ENCODE assay signal across 12 cellular contexts in the genomic region with DNA sequence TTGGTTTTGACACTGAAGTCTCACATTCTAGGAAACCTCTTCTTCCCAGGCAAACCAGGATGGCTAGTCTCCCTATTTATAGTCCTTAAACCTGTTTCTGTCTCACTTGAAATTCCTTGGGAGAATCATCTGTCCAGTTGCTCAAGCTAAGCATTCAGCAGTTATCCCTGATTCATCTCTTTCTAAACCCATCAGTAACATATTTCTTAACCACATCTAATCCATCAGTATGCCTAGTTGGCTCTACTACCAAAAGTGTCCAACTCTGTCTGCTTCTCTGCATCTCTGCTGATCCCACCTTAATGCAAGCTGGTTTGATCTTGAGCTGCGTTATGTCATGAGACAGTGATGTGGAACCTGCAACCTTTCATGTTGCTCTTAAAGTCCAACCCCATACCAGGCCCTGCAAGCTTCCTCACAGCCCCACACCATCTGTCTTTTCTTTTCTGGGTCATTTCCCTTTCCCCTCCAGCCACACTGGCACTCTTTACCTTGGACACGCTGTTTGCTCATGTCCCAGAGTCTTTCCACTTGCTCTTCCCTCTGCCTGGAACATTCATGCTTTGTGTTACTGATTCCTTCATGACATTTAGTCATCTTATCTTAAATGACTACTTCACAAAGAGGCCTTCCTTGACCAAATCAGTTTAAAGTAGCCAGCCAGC.
DNase-seq lines count a peak whose midpoint lies in the region; ATAC-seq and TF ChIP-seq lines count a peak whose summit lies in the region.
"Had no signal": no experiment of that assay in that cellular context is flagged by ENCODE, and none has a peak within 500 bp of the region (broad histone marks: within the 10 kb centered on the region; RNA-seq: fewer than 3 reads in every experiment).

No MANE protein-coding gene starts in this region.

- H3K14ac ChIP-seq in neuronal stem cell (ENCODE audit: low read length): no peak overlapping the region

- no peak overlapping the region for H2BK5ac ChIP-seq in neuronal stem cell (ENCODE audit: low read length)

- H3K27me3 ChIP-seq in GM23248 (replicated peaks; ENCODE audit: insufficient read depth) (no peaks in the 10 kb centered on the region), neuronal stem cell (ENCODE audit: control insufficient read depth in 3 of 3, insufficient read depth in 3 of 3, low read depth in 1 of 3, low read length in 3 of 3) (no peaks in the 10 kb centered on the region)

- DNase-seq in AG08395 (ENCODE audit: low spot score) (peak; percentile 85), GM23248 (peak; percentile 79), astrocyte of the cerebellum (ENCODE audit: low read depth) (peak; percentile 57), kidney tubule cell (ENCODE audit: low spot score) (peak; percentile 76), nucleus accumbens (lab: John Stamatoyannopoulos, UW) (no peak), neuronal stem cell (ENCODE audit: low spot score) (no peak), SIG-M5 (lab: John Stamatoyannopoulos, UW) (no peak)
- DNase-seq: activated T-cell treated with anti-CD3 and anti-CD28 coated beads for 4 hours; COR-L47; NCI-H774; stimulated activated CD4-positive, alpha-beta T cell treated with anti-CD3 and anti-CD28 coated beads, Interleukin-2, amount 100 ng/mL, for 24 hours had no signal

- 93 to 94% methylated on average over 2 of the region's 2 CpGs for WGBS in GM23248 (ENCODE audit: low coverage in 1 of 2, low lambda C conversion rate in 2 of 2, missing lambda C conversion rate in 2 of 2), 2 experiments
- WGBS in neuronal stem cell (ENCODE audit: extremely low coverage in 2 of 2, insufficient read length in 2 of 2, insufficient replicate concordance in 1 of 2), 2 donors: no CpG with 5 or more reads among the region's 2 CpGs

- no peak overlapping the region for H3K4ac ChIP-seq in neuronal stem cell (ENCODE audit: low read length)

- H3K27ac ChIP-seq in GM23248: peak overlapping the region; percentile 60
- H3K27ac ChIP-seq in neuronal stem cell (replicated peaks; ENCODE audit: low read length): no peak overlapping the region

- no peak overlapping the region for H2AK5ac ChIP-seq in neuronal stem cell (ENCODE audit: low read depth, low read length)

- H4K91ac ChIP-seq in neuronal stem cell (ENCODE audit: low read depth, low read length, poor library complexity): no peak overlapping the region

- H3K4me1 ChIP-seq in GM23248 (ENCODE audit: insufficient read depth) (peaks cover 25% of the 10 kb centered on the region), neuronal stem cell (ENCODE audit: control insufficient read depth in 2 of 2, insufficient read depth in 1 of 2, low read depth in 1 of 2, low read length in 2 of 2) (peaks cover 0 to 2% of the 10 kb centered on the region in 2 donors)

- H3K36me3 ChIP-seq in GM23248 (ENCODE audit: low read depth): no peaks in the 10 kb centered on the region
- no peaks in the 10 kb centered on the region for H3K36me3 ChIP-seq in neuronal stem cell (replicated peaks in 1 of 2; ENCODE audit: control insufficient read depth in 2 of 2, insufficient read depth in 2 of 2, low read length in 2 of 2)

- no peak overlapping the region for H3K23ac ChIP-seq in neuronal stem cell (ENCODE audit: low read depth, low read length, poor library complexity)

- H3K79me2 ChIP-seq in GM23248 (ENCODE audit: insufficient read depth): peaks cover 86% of the 10 kb centered on the region

- no peak overlapping the region for H4K8ac ChIP-seq in neuronal stem cell (ENCODE audit: low read depth, low read length)

- H3K79me1 ChIP-seq in neuronal stem cell (ENCODE audit: low read depth, low read length): no peaks in the 10 kb centered on the region

- TF ChIP-seq CTCF in astrocyte of the cerebellum (IDR thresholded peaks at IDR 0.05; ENCODE audit: low read depth, low read length, missing control alignments): no peak

- no peak overlapping the region for H2BK15ac ChIP-seq in neuronal stem cell (ENCODE audit: low read length)

- H3K4me3 ChIP-seq in GM23248: no peak overlapping the region
- no peak overlapping the region for H3K4me3 ChIP-seq in astrocyte of the cerebellum (ENCODE audit: low read depth, low read length)
- no peak overlapping the region for H3K4me3 ChIP-seq in neuronal stem cell (ENCODE audit: low read length in 2 of 2)

- in situ Hi-C loops in GM23248 (cut with MboI) (no loop called here), astrocyte of the cerebellum (cut with HindIII; ENCODE audit: low sequenced_read_pairs) (no loop called here)

- no peak overlapping the region for H2AFZ ChIP-seq in GM23248
- no peak overlapping the region for H2AFZ ChIP-seq in neuronal stem cell (ENCODE audit: low read length)

- peaks cover 33% of the 10 kb centered on the region for H3F3A ChIP-seq in GM23248 (ENCODE audit: insufficient read depth)

- H2BK12ac ChIP-seq in neuronal stem cell (ENCODE audit: low read length): no peak overlapping the region

- no peaks in the 10 kb centered on the region for H4K20me1 ChIP-seq in GM23248 (ENCODE audit: insufficient read depth)

- no peaks in the 10 kb centered on the region for H3K9me3 ChIP-seq in GM23248 (ENCODE audit: low read depth)
- no peaks in the 10 kb centered on the region for H3K9me3 ChIP-seq in neuronal stem cell (replicated peaks in 1 of 2; ENCODE audit: control insufficient read depth in 2 of 2, insufficient read depth in 1 of 2, low read depth in 1 of 2, low read length in 2 of 2)

- H3K4me2 ChIP-seq in GM23248 (ENCODE audit: unreplicated experiment): peak overlapping the region; percentile 22
- H3K4me2 ChIP-seq in neuronal stem cell (ENCODE audit: insufficient read depth, low read length, poor library complexity, severe bottlenecking): no peak overlapping the region

- H3K9ac ChIP-seq in GM23248 (no peak overlapping the region), neuronal stem cell (ENCODE audit: low read depth, low read length, poor library complexity) (no peak overlapping the region)

- no peak overlapping the region for H3K18ac ChIP-seq in neuronal stem cell (ENCODE audit: low read length)

- ATAC-seq in HG02840 (IDR thresholded peaks at IDR 0.05; ENCODE audit: low FRiP score, unreplicated experiment): no peak

- H2BK120ac ChIP-seq in neuronal stem cell (ENCODE audit: low read depth, low read length): no peak overlapping the region

- no peaks in the 10 kb centered on the region for H3K9me2 ChIP-seq in GM23248 (ENCODE audit: insufficient read depth)

Comparison
In these comparisons a context has a peak if more than half of its experiments do, and no peak if none do; other contexts are left out.
1. DNase-seq: peak in AG08395 (single experiment), GM23248 (single experiment), astrocyte of the cerebellum (single experiment) and kidney tubule cell (single experiment); none in nucleus accumbens (0 of 56), neuronal stem cell (single experiment) and SIG-M5 (single experiment).